In the genomic region with DNA sequence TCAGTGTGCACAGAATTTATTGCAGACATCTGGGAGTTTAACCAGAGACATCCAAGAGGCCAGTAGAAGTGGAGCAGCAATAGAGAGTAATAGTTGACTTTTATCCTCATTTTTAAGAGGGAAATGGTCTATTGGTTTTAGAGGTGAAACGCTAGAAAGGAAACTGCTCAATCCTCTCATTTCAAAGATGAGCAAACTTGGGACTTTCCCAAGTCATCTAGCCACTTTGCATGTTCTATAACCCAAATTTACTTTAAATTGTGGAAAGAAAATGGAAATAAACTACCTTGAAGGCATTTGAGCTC, we compare ENCODE assay signal across 10 cellular contexts.
DNase-seq lines count a peak whose midpoint lies in the region; ATAC-seq and TF ChIP-seq lines count a peak whose summit lies in the region.
"Had no signal": no experiment of that assay in that cellular context is flagged by ENCODE, and none has a peak within 500 bp of the region (broad histone marks: within the 10 kb centered on the region; RNA-seq: fewer than 3 reads in every experiment).

No MANE protein-coding gene starts in this region.

- intact Hi-C loops in activated CD4-positive, alpha-beta memory T cell treated with anti-CD3 and anti-CD28 coated beads for 36 hours (cut with micrococcal nuclease): loop anchor here (1.0 to 10.0 kb wide), 6 partner anchors 27 to 914 kb away; no protein-coding TSS in a partner anchor

- H3K36me3 Mint-ChIP-seq in activated CD4-positive, alpha-beta memory T cell treated with anti-CD3 and anti-CD28 coated beads for 36 hours: peaks cover 9% of the 10 kb centered on the region

- peak; percentile 15 for DNase-seq in GM12864 (ENCODE audit: low read depth)
- DNase-seq in activated CD4-positive, alpha-beta memory T cell treated with anti-CD3 and anti-CD28 coated beads for 36 hours: no peak
- no peak for DNase-seq in GDM1 (lab: John Stamatoyannopoulos, UW)
- no peak for DNase-seq in NCI-H774 (lab: John Stamatoyannopoulos, UW)
- no peak for DNase-seq in cortex of kidney (lab: John Stamatoyannopoulos, UW)
- no peak for DNase-seq in NCI-H1092 treated with DMSO at 0.1 percent for 48 hours (lab: John Stamatoyannopoulos, UW)
- DNase-seq: DMS79, NCI-H82 had no signal

- ATAC-seq in GM19372 (IDR thresholded peaks at IDR 0.05; ENCODE audit: low read depth, unreplicated experiment) (peak; percentile 37), HG02938 (IDR thresholded peaks at IDR 0.05; ENCODE audit: unreplicated experiment) (peak; percentile 40)

- H3K9me3 Mint-ChIP-seq in activated CD4-positive, alpha-beta memory T cell treated with anti-CD3 and anti-CD28 coated beads for 36 hours: no peaks in the 10 kb centered on the region

- no peak for TF ChIP-seq CTCF in GM12864 (IDR thresholded peaks at IDR 0.05; ENCODE audit: low read depth, low read length, missing control alignments)

- H3K27ac Mint-ChIP-seq in activated CD4-positive, alpha-beta memory T cell treated with anti-CD3 and anti-CD28 coated beads for 36 hours: peak overlapping the region; percentile 67

- POLR2A ChIA-PET in activated CD4-positive, alpha-beta memory T cell treated with anti-CD3 and anti-CD28 coated beads for 36 hours (lab: Charles Lee): interaction anchor here (0.7 to 2.4 kb wide), 4 partner anchors 26 to 453 kb away, joined by 3 to 7 read pairs (median 4); no protein-coding TSS in a partner anchor

- H3K4me3 ChIP-seq in GM12864 (ENCODE audit: low read depth, low read length): no peak overlapping the region

- peaks cover 55% of the 10 kb centered on the region for H3K4me1 Mint-ChIP-seq in activated CD4-positive, alpha-beta memory T cell treated with anti-CD3 and anti-CD28 coated beads for 36 hours (ENCODE audit: low read depth)

- CTCF ChIA-PET in activated CD4-positive, alpha-beta memory T cell treated with anti-CD3 and anti-CD28 coated beads for 36 hours (lab: Charles Lee): interaction anchor here (1.8 kb wide), 1 partner anchor 33 kb away, joined by 4 read pairs; no protein-coding TSS in a partner anchor

- no peak overlapping the region for H3K4me3 Mint-ChIP-seq in activated CD4-positive, alpha-beta memory T cell treated with anti-CD3 and anti-CD28 coated beads for 36 hours

- H3K27me3 Mint-ChIP-seq in activated CD4-positive, alpha-beta memory T cell treated with anti-CD3 and anti-CD28 coated beads for 36 hours: no peaks in the 10 kb centered on the region
